9 cellular contexts compared by ENCODE assay signal in genomic region chr10:30701471-30702173, GRCh38.
DNase-seq lines count a peak whose midpoint lies in the region; ATAC-seq, FAIRE-seq and TF ChIP-seq lines count a peak whose summit lies in the region.
"Had no signal": no experiment of that assay in that cellular context is flagged by ENCODE, and none has a peak within 500 bp of the region (broad histone marks: within the 10 kb centered on the region; RNA-seq: fewer than 3 reads in every experiment).

No MANE protein-coding gene starts in this region.

- no CpG with 5 or more reads among the region's 12 CpGs for WGBS in neuronal stem cell (ENCODE audit: extremely low coverage in 2 of 2, insufficient read length in 2 of 2, insufficient replicate concordance in 1 of 2), 2 donors

- H3K4ac ChIP-seq in neuronal stem cell (ENCODE audit: low read length), result no peak overlapping the region

- no peak overlapping the region for H2AK5ac ChIP-seq in neuronal stem cell (ENCODE audit: low read depth, low read length)

- peak; percentile 100 for FAIRE-seq in GM19239 (lab: Jason Lieb, UNC)

- H2BK120ac ChIP-seq in neuronal stem cell (ENCODE audit: low read depth, low read length), result no peak overlapping the region

- H3K27me3 Mint-ChIP-seq in CD4-positive, CD25-positive, alpha-beta regulatory T cell, result no peaks in the 10 kb centered on the region
- H3K27me3 Mint-ChIP-seq in T-helper 17 cell (no peaks in the 10 kb centered on the region), mesothelial cell of epicardium (ENCODE audit: low read depth) (peaks cover 17% of the 10 kb centered on the region)

- H2AFZ ChIP-seq in neuronal stem cell (ENCODE audit: low read length), result peak overlapping the region; percentile 50

- no peak overlapping the region for H2BK12ac ChIP-seq in neuronal stem cell (ENCODE audit: low read length)

- peaks cover 34 to 94% (median 58%) of the 10 kb centered on the region in 4 donors for H3K4me1 Mint-ChIP-seq in CD4-positive, CD25-positive, alpha-beta regulatory T cell
- H3K4me1 Mint-ChIP-seq in T-helper 17 cell (peaks cover 65% of the 10 kb centered on the region), mesothelial cell of epicardium (peaks cover 17% of the 10 kb centered on the region)

- peak; percentile 69 to 70 for ATAC-seq in CD4-positive, CD25-positive, alpha-beta regulatory T cell (ENCODE audit: low read depth in 2 of 2)
- ATAC-seq in HG03280 (IDR thresholded peaks at IDR 0.05; ENCODE audit: unreplicated experiment), result peak; percentile 52
- ATAC-seq in T-helper 17 cell, result peak; percentile 75

- no peaks in the 10 kb centered on the region for H3K36me3 Mint-ChIP-seq in CD4-positive, CD25-positive, alpha-beta regulatory T cell
- H3K36me3 Mint-ChIP-seq in T-helper 17 cell (ENCODE audit: low read depth), result no peaks in the 10 kb centered on the region
- no peaks in the 10 kb centered on the region for H3K36me3 Mint-ChIP-seq in mesothelial cell of epicardium

- H3K27ac Mint-ChIP-seq in CD4-positive, CD25-positive, alpha-beta regulatory T cell, result peak overlapping the region; percentile 97 to 99 (median 98)
- peak overlapping the region; percentile 96 for H3K27ac Mint-ChIP-seq in T-helper 17 cell
- H3K27ac Mint-ChIP-seq in mesothelial cell of epicardium, result no peak overlapping the region

- H3K9me3 Mint-ChIP-seq in CD4-positive, CD25-positive, alpha-beta regulatory T cell, result no peaks in the 10 kb centered on the region
- no peaks in the 10 kb centered on the region for H3K9me3 Mint-ChIP-seq in mesothelial cell of epicardium

- TF ChIP-seq CTCF in astrocyte of the cerebellum (IDR thresholded peaks at IDR 0.05; ENCODE audit: low read depth, low read length, missing control alignments) (no peak), mesothelial cell of epicardium (IDR thresholded peaks at IDR 0.05; ENCODE audit: unreplicated experiment) (no peak)

- no peak overlapping the region for H4K91ac ChIP-seq in neuronal stem cell (ENCODE audit: low read depth, low read length, poor library complexity)

- no peaks in the 10 kb centered on the region for H3K79me1 ChIP-seq in neuronal stem cell (ENCODE audit: low read depth, low read length)

- no peaks in the 10 kb centered on the region for H3K36me3 ChIP-seq in CD4-positive, CD25-positive, alpha-beta regulatory T cell (ENCODE audit: control insufficient read depth, insufficient read depth, low read length)
- H3K36me3 ChIP-seq in neuronal stem cell (replicated peaks in 1 of 2; ENCODE audit: control insufficient read depth in 2 of 2, insufficient read depth in 2 of 2, low read length in 2 of 2), result no peaks in the 10 kb centered on the region
- H3K36me3 ChIP-seq: thoracic aorta had no signal

- peak overlapping the region; percentile 89 for H3K27ac ChIP-seq in CD4-positive, CD25-positive, alpha-beta regulatory T cell (ENCODE audit: insufficient read depth, low read length, poor library complexity, severe bottlenecking)
- H3K27ac ChIP-seq in neuronal stem cell (replicated peaks; ENCODE audit: low read length), result no peak overlapping the region
- H3K27ac ChIP-seq: thoracic aorta had no signal

- H3K4me1 ChIP-seq in CD4-positive, CD25-positive, alpha-beta regulatory T cell (ENCODE audit: control insufficient read depth, insufficient read depth, low read length, poor library complexity, severe bottlenecking), result peaks cover 86% of the 10 kb centered on the region
- H3K4me1 ChIP-seq in neuronal stem cell (ENCODE audit: control insufficient read depth in 2 of 2, insufficient read depth in 1 of 2, low read depth in 1 of 2, low read length in 2 of 2), result peaks cover 6 to 33% of the 10 kb centered on the region in 2 donors

- no peaks in the 10 kb centered on the region for H3K9me3 ChIP-seq in CD4-positive, CD25-positive, alpha-beta regulatory T cell (ENCODE audit: control insufficient read depth in 2 of 2, low read length in 2 of 2)
- H3K9me3 ChIP-seq in T-helper 17 cell (ENCODE audit: control insufficient read depth, low read length, poor library complexity, severe bottlenecking) (no peaks in the 10 kb centered on the region), neuronal stem cell (replicated peaks in 1 of 2; ENCODE audit: control insufficient read depth in 2 of 2, insufficient read depth in 1 of 2, low read depth in 1 of 2, low read length in 2 of 2) (no peaks in the 10 kb centered on the region)
- H3K9me3 ChIP-seq: thoracic aorta had no signal

- peak; percentile 49 to 89 (median 78) for DNase-seq in CD4-positive, CD25-positive, alpha-beta regulatory T cell
- peak; percentile 18 for DNase-seq in GM19239 (ENCODE audit: insufficient read length, low spot score)
- DNase-seq in T-helper 17 cell, result peak in 2 of 3 donors; percentile 26 to 42
- DNase-seq in astrocyte of the cerebellum (ENCODE audit: low read depth), result peak; percentile 62
- no peak for DNase-seq in neuronal stem cell (ENCODE audit: low spot score)
- DNase-seq in mesothelial cell of epicardium (ENCODE audit: low spot score in 2 of 2, unreplicated experiment in 2 of 2), result no peak
- DNase-seq in NCI-H446 (lab: John Stamatoyannopoulos, UW), result no peak

- H2BK5ac ChIP-seq in neuronal stem cell (ENCODE audit: low read length), result no peak overlapping the region

- no peak overlapping the region for H3K9ac ChIP-seq in neuronal stem cell (ENCODE audit: low read depth, low read length, poor library complexity)

- H2BK15ac ChIP-seq in neuronal stem cell (ENCODE audit: low read length), result no peak overlapping the region

- no peak overlapping the region for H4K8ac ChIP-seq in neuronal stem cell (ENCODE audit: low read depth, low read length)

- no peak overlapping the region for H3K4me2 ChIP-seq in neuronal stem cell (ENCODE audit: insufficient read depth, low read length, poor library complexity, severe bottlenecking)

- H3K23ac ChIP-seq in neuronal stem cell (ENCODE audit: low read depth, low read length, poor library complexity), result no peak overlapping the region

- in situ Hi-C loops in astrocyte of the cerebellum (cut with HindIII; ENCODE audit: low sequenced_read_pairs), result no loop called here

- H3K18ac ChIP-seq in neuronal stem cell (ENCODE audit: low read length), result no peak overlapping the region

- peak overlapping the region; percentile 86 for H3K4me3 ChIP-seq in CD4-positive, CD25-positive, alpha-beta regulatory T cell (ENCODE audit: low read depth, low read length)
- H3K4me3 ChIP-seq in astrocyte of the cerebellum (ENCODE audit: low read depth, low read length) (no peak overlapping the region), neuronal stem cell (ENCODE audit: low read length in 2 of 2) (no peak overlapping the region)
- H3K4me3 ChIP-seq: thoracic aorta had no signal

- H3K27me3 ChIP-seq in CD4-positive, CD25-positive, alpha-beta regulatory T cell (ENCODE audit: control insufficient read depth, insufficient read depth, low read length), result no peaks in the 10 kb centered on the region
- no peaks in the 10 kb centered on the region for H3K27me3 ChIP-seq in neuronal stem cell (ENCODE audit: control insufficient read depth in 3 of 3, insufficient read depth in 3 of 3, low read depth in 1 of 3, low read length in 3 of 3)

- no peak overlapping the region for H3K14ac ChIP-seq in neuronal stem cell (ENCODE audit: low read length)

- H3K4me3 Mint-ChIP-seq in CD4-positive, CD25-positive, alpha-beta regulatory T cell, result peak overlapping the region; percentile 72 to 95 (median 94)
- H3K4me3 Mint-ChIP-seq in T-helper 17 cell (peak overlapping the region; percentile 79), mesothelial cell of epicardium (no peak overlapping the region)

Comparison
In these comparisons a context has a peak if more than half of its experiments do, and no peak if none do; other contexts are left out.
1. DNase-seq: peak in CD4-positive, CD25-positive, alpha-beta regulatory T cell (3 of 3), GM19239 (single experiment), T-helper 17 cell (2 of 3) and astrocyte of the cerebellum (single experiment); none in neuronal stem cell (single experiment), mesothelial cell of epicardium (0 of 2) and NCI-H446 (0 of 2).
2. Peak in every context shown above with its lines, with median percentiles within 50 percentile points of each other: ATAC-seq.